8 cellular contexts compared by ENCODE assay signal in the genomic region with DNA sequence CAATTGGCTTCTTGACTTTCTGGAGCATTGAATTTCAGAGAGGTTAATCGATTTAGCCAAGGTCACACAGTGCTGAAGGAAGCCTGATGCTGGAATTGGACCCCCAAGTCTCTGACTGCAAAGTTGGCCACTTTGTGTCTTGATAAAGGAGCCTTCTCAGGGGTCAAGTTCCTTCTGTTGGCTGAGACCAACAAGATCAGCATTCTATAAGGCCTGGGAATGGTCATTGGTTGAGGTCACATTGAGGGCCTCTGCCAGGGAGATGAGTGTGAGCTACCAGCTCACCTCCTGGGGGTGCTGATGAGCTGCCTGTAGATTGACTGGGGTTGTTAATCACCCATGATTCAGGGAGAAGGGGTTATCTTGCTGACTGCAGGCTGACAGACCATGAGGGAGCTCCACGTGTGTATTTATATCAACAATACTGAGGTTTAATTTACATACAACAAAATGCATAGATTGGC. TPM values are rescaled to one million over a fixed set of nuclear protein-coding genes. Genes with fewer than 3 reads are reported as not detected.
A peak's percentile ranks its signal among the peaks of the same experiment; 100 is the strongest.
DNase-seq lines count a peak whose midpoint lies in the region; ATAC-seq lines count a peak whose summit lies in the region.

No MANE protein-coding gene starts in this region.

- in situ Hi-C loops in KBM-7 (cut with MboI; ENCODE audit: low pct_unique_long_range_greater_than_20kb, low sequenced_read_pairs): no loop called here

- CTCF ChIA-PET in activated CD4-positive, alpha-beta T cell treated with anti-CD3 and anti-CD28 coated beads, Interleukin-2, amount 10 ng/mL, durations not matched to agents 7 days and 5 days (lab: Charles Lee): interaction anchor here (0.5 to 2.5 kb wide), 10 partner anchors 10 to 237 kb away, joined by 3 to 6 read pairs (median 3); no protein-coding TSS in a partner anchor

- H3K9me3 Mint-ChIP-seq in activated CD4-positive, alpha-beta T cell treated with anti-CD3 and anti-CD28 coated beads, Interleukin-2, amount 10 ng/mL, durations not matched to agents 7 days and 5 days: peaks cover 1% of the 10 kb centered on the region

- H3K27ac Mint-ChIP-seq in activated CD4-positive, alpha-beta T cell treated with anti-CD3 and anti-CD28 coated beads, Interleukin-2, amount 10 ng/mL, durations not matched to agents 7 days and 5 days: no peak overlapping the region

- POLR2A ChIA-PET in activated CD4-positive, alpha-beta T cell treated with anti-CD3 and anti-CD28 coated beads, Interleukin-2, amount 10 ng/mL, durations not matched to agents 7 days and 5 days (lab: Charles Lee): no interaction called here

- ATAC-seq in Right ventricle myocardium inferior: no peak

- peaks cover 22% of the 10 kb centered on the region for H3K4me1 Mint-ChIP-seq in activated CD4-positive, alpha-beta T cell treated with anti-CD3 and anti-CD28 coated beads, Interleukin-2, amount 10 ng/mL, durations not matched to agents 7 days and 5 days

- intact Hi-C loops in Right ventricle myocardium inferior (cut with DNase I): no loop called here

- H3K36me3 Mint-ChIP-seq in activated CD4-positive, alpha-beta T cell treated with anti-CD3 and anti-CD28 coated beads, Interleukin-2, amount 10 ng/mL, durations not matched to agents 7 days and 5 days (ENCODE audit: low read depth): no peaks in the 10 kb centered on the region

- no peak overlapping the region for H3K4me3 Mint-ChIP-seq in activated CD4-positive, alpha-beta T cell treated with anti-CD3 and anti-CD28 coated beads, Interleukin-2, amount 10 ng/mL, durations not matched to agents 7 days and 5 days

- H3K27me3 Mint-ChIP-seq in activated CD4-positive, alpha-beta T cell treated with anti-CD3 and anti-CD28 coated beads, Interleukin-2, amount 10 ng/mL, durations not matched to agents 7 days and 5 days: no peaks in the 10 kb centered on the region

- peak; percentile 54 for DNase-seq in Daoy (ENCODE audit: low read depth)
- peak; percentile 43 for DNase-seq in KBM-7
- peak; percentile 20 for DNase-seq in activated CD4-positive, alpha-beta T cell treated with anti-CD3 and anti-CD28 coated beads, Interleukin-2, amount 10 ng/mL, durations not matched to agents 7 days and 5 days
- DNase-seq in kidney tubule cell (ENCODE audit: low spot score): peak; percentile 42
- DNase-seq in NCI-H2081 treated with DMSO at 0.1 percent for 48 hours (lab: John Stamatoyannopoulos, UW): no peak
- no peak for DNase-seq in Right ventricle myocardium inferior (ENCODE audit: missing footprints)
- no peak for DNase-seq in NCI-H1105 treated with DMSO at 0.1 percent for 48 hours (lab: John Stamatoyannopoulos, UW)
- DNase-seq in SK-N-DZ (ENCODE audit: low spot score): no peak

RNA-seq across cellular contexts. Expression of a gene that starts 54.5 kb away (rescaled TPM):
- total RNA-seq in Daoy (2014; rRNA removed; shearing (Covaris generic)): 30.4 and 35.7 TPM in 2 replicates
- total RNA-seq in activated CD4-positive, alpha-beta T cell treated with anti-CD3 and anti-CD28 coated beads, Interleukin-2, amount 10 ng/mL, durations not matched to agents 7 days and 5 days: 100 to 1,000 TPM; 192 to 199 TPM
- total RNA-seq in Right ventricle myocardium inferior: 6.9 TPM
- polyA plus RNA-seq in SK-N-DZ (2014; cell fraction: cytosol; rRNA removed): 9.8 and 13.7 TPM in 2 replicates
- polyA plus RNA-seq in SK-N-DZ (2014; cell fraction: nucleus; rRNA removed): 8.9 and 15.9 TPM in 2 replicates

Comparison
In these comparisons a context has a peak if more than half of its experiments do, and no peak if none do; other contexts are left out.
1. DNase-seq: peak in Daoy (single experiment), KBM-7 (single experiment), activated CD4-positive, alpha-beta T cell treated with anti-CD3 and anti-CD28 coated beads, Interleukin-2, amount 10 ng/mL, durations not matched to agents 7 days and 5 days (single experiment) and kidney tubule cell (single experiment); none in NCI-H2081 treated with DMSO at 0.1 percent for 48 hours (single experiment), Right ventricle myocardium inferior (single experiment), NCI-H1105 treated with DMSO at 0.1 percent for 48 hours (single experiment) and SK-N-DZ (single experiment).